12 cellular contexts compared by ENCODE assay signal in genomic region chr16:1674306-1674705, GRCh38.
"Had no signal": no experiment of that assay in that cellular context is flagged by ENCODE, and none has a peak within 500 bp of the region (broad histone marks: within the 10 kb centered on the region; RNA-seq: fewer than 3 reads in every experiment).

No MANE protein-coding gene starts in this region.

- H3K9me3 ChIP-seq: esophagus muscularis mucosa, left ventricle myocardium inferior, pancreas, thoracic aorta had no signal

- H3K27me3 ChIP-seq: esophagus muscularis mucosa, pancreas had no signal

- H3K27ac ChIP-seq: esophagus muscularis mucosa, left ventricle myocardium inferior, pancreas, thoracic aorta, VCaP had no signal

- DNase-seq: activated CD4-positive, alpha-beta T cell treated with anti-CD3 and anti-CD28 coated beads for 1 hour; activated CD4-positive, alpha-beta T cell treated with anti-CD3 and anti-CD28 coated beads, Interleukin-2, amount 50 U/mL, for 48 hours; activated naive CD4-positive, alpha-beta T cell treated with anti-CD3 and anti-CD28 coated beads, Interleukin-2, amount 10 ng/mL, durations not matched to agents 7 days and 5 days; hippocampal formation; left ventricle myocardium inferior; stimulated activated CD4-positive, alpha-beta T cell treated with anti-CD3 and anti-CD28 coated beads, Interleukin-2, amount 100 ng/mL, for 24 hours; T-helper 1 cell had no signal

- H3K4me3 ChIP-seq: esophagus muscularis mucosa, left ventricle myocardium inferior, pancreas, thoracic aorta had no signal

- FAIRE-seq: endometrium, pancreas had no signal
